8 cellular contexts compared by ENCODE assay signal in the genomic region with DNA sequence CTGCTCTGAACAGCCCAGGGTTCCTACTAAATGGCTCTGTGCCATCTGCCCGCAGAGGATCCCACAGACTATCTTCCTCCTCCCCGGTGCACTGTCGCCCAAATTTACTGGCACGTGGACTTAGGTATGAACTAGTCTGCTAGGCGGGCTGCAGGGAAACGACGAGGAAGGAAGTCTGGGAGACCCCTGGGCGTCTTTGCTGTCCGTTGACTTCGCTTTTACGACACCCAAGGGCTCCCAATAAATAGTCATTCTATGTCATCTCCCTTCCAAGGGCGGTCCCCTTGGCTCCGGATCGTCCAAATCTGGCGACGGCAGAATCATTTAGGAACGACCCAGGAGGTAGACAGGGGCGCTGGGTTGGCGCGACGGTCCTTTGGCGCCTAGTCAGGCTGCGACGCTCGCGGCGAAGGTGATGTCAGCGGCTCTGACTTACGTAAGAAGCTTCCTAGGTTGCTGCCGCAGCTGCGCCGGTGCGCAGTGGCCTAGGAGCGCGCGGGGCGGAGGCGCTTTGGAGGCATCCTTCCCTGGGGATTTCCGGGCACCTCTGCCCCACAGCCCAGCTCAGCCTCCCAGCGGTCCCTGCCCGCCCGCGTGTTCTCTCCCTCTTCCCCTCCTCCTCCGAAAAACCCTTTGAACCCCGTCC. TPM values are rescaled to one million over a fixed set of nuclear protein-coding genes. Genes with fewer than 3 reads are reported as not detected.
DNase-seq lines count a peak whose midpoint lies in the region; ATAC-seq and TF ChIP-seq lines count a peak whose summit lies in the region.

No MANE protein-coding gene starts in this region.

- in situ Hi-C loops in KBM-7 (cut with MboI; ENCODE audit: low pct_unique_long_range_greater_than_20kb, low sequenced_read_pairs), result no loop called here

- TF ChIP-seq CTCF in epithelial cell of proximal tubule (conservative IDR thresholded peaks at IDR 0.05; ENCODE audit: low read depth, low read length), result no peak

- H3K4me1 ChIP-seq in NT2/D1 (ENCODE audit: insufficient read depth, insufficient read length), result no peaks in the 10 kb centered on the region

- H3K4me3 ChIP-seq in NT2/D1 (ENCODE audit: insufficient read length, low read depth) (peak overlapping the region; percentile 76), epithelial cell of proximal tubule (ENCODE audit: low read depth, low read length) (peak overlapping the region; percentile 77)

- peaks cover 14% of the 10 kb centered on the region for H3K9me3 ChIP-seq in NT2/D1 (ENCODE audit: insufficient read depth, low read length)

- peak; percentile 24 for DNase-seq in NCI-H2029 (lab: John Stamatoyannopoulos, UW)
- DNase-seq in NCI-H2029 treated with DMSO at 0.1 percent for 48 hours (lab: John Stamatoyannopoulos, UW), result no peak
- DNase-seq in NT2/D1 (ENCODE audit: low read depth, low spot score), result no peak
- DNase-seq in epithelial cell of proximal tubule (ENCODE audit: low read depth), result no peak
- peak; percentile 2 for DNase-seq in occipital lobe (lab: John Stamatoyannopoulos, UW)
- no peak for DNase-seq in KBM-7

- peak overlapping the region; percentile 91 for H3K9ac ChIP-seq in NT2/D1 (ENCODE audit: insufficient read length, low read depth)

- H3K27me3 ChIP-seq in NT2/D1 (ENCODE audit: insufficient read depth, insufficient read length), result peaks cover 26% of the 10 kb centered on the region

- H3K36me3 ChIP-seq in NT2/D1 (ENCODE audit: insufficient read depth, insufficient read length, low read length), result no peaks in the 10 kb centered on the region

- no peak for ATAC-seq in GM21528 (IDR thresholded peaks at IDR 0.05; ENCODE audit: low FRiP score, unreplicated experiment)
- no peak for ATAC-seq in GM18517 (IDR thresholded peaks at IDR 0.05; ENCODE audit: unreplicated experiment)

RNA-seq across cellular contexts. Expression of a gene that starts 2.2 kb away (rescaled TPM):
- total RNA-seq in epithelial cell of proximal tubule (7.6 and 9.0 TPM in 2 replicates), occipital lobe (3.3 TPM)

Comparison
In these comparisons a context has a peak if more than half of its experiments do, and no peak if none do; other contexts are left out.
1. DNase-seq: peak in NCI-H2029 (single experiment) and occipital lobe (single experiment); none in NCI-H2029 treated with DMSO at 0.1 percent for 48 hours (single experiment), NT2/D1 (single experiment), epithelial cell of proximal tubule (single experiment) and KBM-7 (single experiment).